ENCODE assay signal across 10 cellular contexts in the genomic region with DNA sequence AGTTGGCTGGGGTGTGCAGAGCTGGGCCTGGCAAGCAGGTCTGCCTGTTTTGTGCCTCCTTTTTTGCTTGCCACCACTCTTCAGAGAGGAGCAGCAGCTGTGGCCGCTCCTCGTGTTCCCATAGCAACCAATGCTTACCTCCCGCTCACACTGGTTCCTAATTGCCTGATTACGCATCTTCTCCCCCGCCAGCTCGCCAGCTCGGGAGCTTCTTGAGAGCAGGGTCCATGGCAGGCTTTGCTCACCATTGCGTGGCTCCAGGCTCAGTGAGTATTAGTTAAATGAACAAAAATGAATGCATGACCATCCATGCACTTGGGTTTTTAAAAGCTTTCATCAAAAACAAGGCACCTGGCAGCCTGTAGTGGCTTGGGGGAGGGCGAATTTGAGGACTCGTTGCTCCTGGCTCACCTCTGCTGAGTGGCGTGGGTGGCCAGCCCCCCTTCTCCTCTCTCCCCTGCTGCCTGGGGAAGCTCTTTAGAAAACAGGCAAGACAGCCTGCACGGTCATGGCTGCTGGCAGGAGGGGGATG. TPM values are rescaled to one million over a fixed set of nuclear protein-coding genes. Genes with fewer than 3 reads are reported as not detected.
DNase-seq lines count a peak whose midpoint lies in the region; ATAC-seq and TF ChIP-seq lines count a peak whose summit lies in the region.
"Had no signal": no experiment of that assay in that cellular context is flagged by ENCODE, and none has a peak within 500 bp of the region (broad histone marks: within the 10 kb centered on the region; RNA-seq: fewer than 3 reads in every experiment).

No MANE protein-coding gene starts in this region.

- no peaks in the 10 kb centered on the region for H3K9me3 Mint-ChIP-seq in effector memory CD8-positive, alpha-beta T cell
- H3K9me3 Mint-ChIP-seq: activated naive CD8-positive, alpha-beta T cell treated with anti-CD3 and anti-CD28 coated beads for 36 hours had no signal

- H3K4me3 ChIP-seq in dorsolateral prefrontal cortex (peak overlapping the region in 10 of 59 donors; percentile 10 to 36 (median 19)), coronary artery (no peak overlapping the region)

- POLR2A ChIA-PET in HEK293T (lab: Yijun Ruan, JAX) = interaction anchor here (1.5 kb wide), 1 partner anchor 99 kb away, joined by 5 read pairs; no protein-coding TSS in a partner anchor

- intact Hi-C loops in dorsolateral prefrontal cortex (cut with DNase I) = no loop called here

- no peaks in the 10 kb centered on the region for H3K36me3 Mint-ChIP-seq in effector memory CD8-positive, alpha-beta T cell (ENCODE audit: insufficient read depth)
- H3K36me3 Mint-ChIP-seq: activated naive CD8-positive, alpha-beta T cell treated with anti-CD3 and anti-CD28 coated beads for 36 hours had no signal

- CTCF ChIA-PET in HEK293T (lab: Yijun Ruan, JAX) = interaction anchor here (0.7 kb wide), 1 partner anchor 351 kb away, joined by 3 read pairs; no protein-coding TSS in a partner anchor

- peak; percentile 22 for DNase-seq in HEK293T (ENCODE audit: extremely low spot score)
- DNase-seq in NCI-H345 (lab: John Stamatoyannopoulos, UW) = peak; percentile 86
- peak in 9 of 10 donors; percentile 48 to 85 (median 67) for DNase-seq in dorsolateral prefrontal cortex
- DNase-seq in nucleus accumbens (lab: John Stamatoyannopoulos, UW) = peak in 37 of 56 donors; percentile 0 to 67 (median 28)
- DNase-seq in coronary artery (ENCODE audit: low spot score) = no peak
- DNase-seq in GM03348 (ENCODE audit: low spot score) = no peak
- DNase-seq in effector memory CD8-positive, alpha-beta T cell = no peak
- DNase-seq: activated naive CD8-positive, alpha-beta T cell treated with anti-CD3 and anti-CD28 coated beads for 36 hours; NCI-H226 had no signal

- ATAC-seq in effector memory CD8-positive, alpha-beta T cell (replicated peaks) = no peak
- no peak for ATAC-seq in GM19351 (IDR thresholded peaks at IDR 0.05; ENCODE audit: unreplicated experiment)

- TF ChIP-seq CTCF in dorsolateral prefrontal cortex (IDR thresholded peaks at IDR 0.05 in 54 of 56, conservative IDR thresholded peaks at IDR 0.05 in 2 of 56; ENCODE audit: low read depth in 1 of 56, partially characterized antibody in 56 of 56) (no peak), coronary artery (IDR thresholded peaks at IDR 0.05) (no peak)

- H3K27me3 Mint-ChIP-seq in effector memory CD8-positive, alpha-beta T cell = peaks cover 9 to 15% of the 10 kb centered on the region in 2 donors

- no peak overlapping the region for H3K27ac Mint-ChIP-seq in effector memory CD8-positive, alpha-beta T cell
- H3K27ac Mint-ChIP-seq: activated naive CD8-positive, alpha-beta T cell treated with anti-CD3 and anti-CD28 coated beads for 36 hours had no signal

- H3K4me3 Mint-ChIP-seq in effector memory CD8-positive, alpha-beta T cell = no peak overlapping the region
- H3K4me3 Mint-ChIP-seq: activated naive CD8-positive, alpha-beta T cell treated with anti-CD3 and anti-CD28 coated beads for 36 hours had no signal

- peaks cover 0 to 57% (median 8%) of the 10 kb centered on the region in 45 donors for H3K27me3 ChIP-seq in dorsolateral prefrontal cortex

- H3K27ac ChIP-seq in dorsolateral prefrontal cortex (peak overlapping the region in 34 of 59 donors; percentile 6 to 73 (median 48)), coronary artery (no peak overlapping the region)

- peaks cover 0 to 2% of the 10 kb centered on the region in 2 donors for H3K4me1 Mint-ChIP-seq in effector memory CD8-positive, alpha-beta T cell (ENCODE audit: low read depth in 2 of 2)
- H3K4me1 Mint-ChIP-seq: activated naive CD8-positive, alpha-beta T cell treated with anti-CD3 and anti-CD28 coated beads for 36 hours had no signal

TF ChIP-seq in HEK293T, 16 proteins besides CTCF, POLR2A, EP300 and RAD21:
- TF ChIP-seq CTBP1 (IDR thresholded peaks at IDR 0.05; ENCODE audit: borderline replicate concordance) (no peak), NFRKB (IDR thresholded peaks at IDR 0.05) (no peak), FOXK2 (IDR thresholded peaks at IDR 0.05) (no peak), HDGF (IDR thresholded peaks at IDR 0.05; ENCODE audit: borderline replicate concordance) (no peak), ARNT (IDR thresholded peaks at IDR 0.05) (no peak), FOXM1 (IDR thresholded peaks at IDR 0.05; ENCODE audit: borderline replicate concordance) (no peak), LEF1 (IDR thresholded peaks at IDR 0.05; ENCODE audit: borderline replicate concordance) (no peak), ELF4 (IDR thresholded peaks at IDR 0.05) (no peak), SUZ12 (IDR thresholded peaks at IDR 0.05) (no peak), L3MBTL2 (conservative IDR thresholded peaks at IDR 0.05) (no peak)

RNA-seq across cellular contexts. Expression of gene PJA1, which starts 14.2 kb away (rescaled TPM):
- total RNA-seq in dorsolateral prefrontal cortex = 10 to 100 TPM; 38.6 to 97.7 (median 68.0) TPM

Comparison
In these comparisons a context has a peak if more than half of its experiments do, and no peak if none do; other contexts are left out.
1. DNase-seq: peak in HEK293T (single experiment), NCI-H345 (single experiment), dorsolateral prefrontal cortex (9 of 10) and nucleus accumbens (37 of 56); none in coronary artery (single experiment), GM03348 (single experiment) and effector memory CD8-positive, alpha-beta T cell (0 of 3).
2. H3K27ac ChIP-seq: peak in dorsolateral prefrontal cortex (34 of 59); none in coronary artery (0 of 2).